In genomic region chr16:75345711-75346110, GRCh38 we compare ENCODE assay signal across 28 cellular contexts.
"Had no signal": no experiment of that assay in that cellular context is flagged by ENCODE, and none has a peak within 500 bp of the region (broad histone marks: within the 10 kb centered on the region; RNA-seq: fewer than 3 reads in every experiment).

No MANE protein-coding gene starts in this region.

- H3K9me3 ChIP-seq: colonic mucosa, esophagus squamous epithelium, prostate gland, right atrium auricular region, stomach, thyroid gland had no signal

- H3K27ac Mint-ChIP-seq: dendritic cell treated with granulocyte-macrophage colony-stimulating factor and Interleukin-4, amounts not matched to agents 40 ng/mL and 50 ng/mL, for 4 days; endodermal cell; immature natural killer cell; memory B cell; neural progenitor cell had no signal

- H3K4me1 ChIP-seq: colonic mucosa had no signal

- H3K4me2 ChIP-seq: neural progenitor cell, smooth muscle cell had no signal

- H3K4me3 Mint-ChIP-seq: dendritic cell treated with granulocyte-macrophage colony-stimulating factor and Interleukin-4, amounts not matched to agents 40 ng/mL and 50 ng/mL, for 4 days; endodermal cell; immature natural killer cell; memory B cell; naive thymus-derived CD4-positive, alpha-beta T cell; nephron; neural progenitor cell had no signal

- H2AFZ ChIP-seq: neural progenitor cell, parathyroid adenoma had no signal

- H3K36me3 ChIP-seq: colonic mucosa, neural progenitor cell, prostate gland, right atrium auricular region, thyroid gland had no signal

- ATAC-seq: left lobe of liver; naive thymus-derived CD4-positive, alpha-beta T cell; sciatic nerve had no signal

- H3K9me3 Mint-ChIP-seq: dendritic cell treated with granulocyte-macrophage colony-stimulating factor and Interleukin-4, amounts not matched to agents 40 ng/mL and 50 ng/mL, for 4 days; endodermal cell; immature natural killer cell; memory B cell; naive thymus-derived CD4-positive, alpha-beta T cell; nephron; neural progenitor cell had no signal

- H3K4me3 ChIP-seq: colonic mucosa, esophagus squamous epithelium, lung, neural progenitor cell, prostate gland, right atrium auricular region, smooth muscle cell, stomach, thyroid gland had no signal

- H3K4me1 Mint-ChIP-seq: immature natural killer cell had no signal

- DNase-seq: colonic mucosa; effector CD8-positive, alpha-beta T cell; endodermal cell; esophagus squamous epithelium; hypothalamus; immature natural killer cell; kidney; midbrain; naive thymus-derived CD4-positive, alpha-beta T cell; stimulated activated CD4-positive, alpha-beta T cell treated with anti-CD3 and anti-CD28 coated beads, Interleukin-12 subunit alpha, Interleukin-12 subunit beta, amount 100 ng/mL, for 4 hours; stimulated activated CD4-positive, alpha-beta T cell treated with anti-CD3 and anti-CD28 coated beads, Interleukin-1b, Interleukin-23, amount 100 ng/mL, for 48 hours; stimulated activated CD4-positive, alpha-beta T cell treated with anti-CD3 and anti-CD28 coated beads, Interleukin-4, amount 100 ng/mL, for 1 hour; stimulated activated CD8-positive, alpha-beta memory T cell treated with anti-CD3 and anti-CD28 coated beads, Interleukin-4, amount 100 ng/mL, for 48 hours; stimulated activated naive CD4-positive, alpha-beta T cell treated with Interleukin-2 at 50 U/mL for 16 hours; stomach; thyroid gland; trophoblast cell had no signal

- H3K27me3 ChIP-seq: colonic mucosa, esophagus squamous epithelium, neural progenitor cell, right atrium auricular region, stomach, thyroid gland had no signal

- H3K27ac ChIP-seq: colonic mucosa, esophagus squamous epithelium, neural progenitor cell, parathyroid adenoma, prostate gland, right atrium auricular region, stomach, thyroid gland had no signal

- H3K9ac ChIP-seq: neural progenitor cell, parathyroid adenoma had no signal
